8 cellular contexts compared by ENCODE assay signal in genomic region chr15:82680200-82681102, GRCh38. TPM values are rescaled to one million over a fixed set of nuclear protein-coding genes. Genes with fewer than 3 reads are reported as not detected.
A peak's percentile ranks its signal among the peaks of the same experiment; 100 is the strongest.
DNase-seq lines count a peak whose midpoint lies in the region; ATAC-seq and TF ChIP-seq lines count a peak whose summit lies in the region.

No MANE protein-coding gene starts in this region.

- H3K4me2 ChIP-seq in osteoblast (ENCODE audit: insufficient read depth, low read length): no peak overlapping the region

- H3K9ac ChIP-seq in HUES64 (ENCODE audit: low read depth, low read length): peak overlapping the region; percentile 84

- H3K4me1 ChIP-seq in HUES64 (ENCODE audit: insufficient read depth, low read length): no peaks in the 10 kb centered on the region; the same call in 1 of the 2 replicates
- H3K4me1 ChIP-seq in osteoblast (ENCODE audit: insufficient read depth, low read length): no peaks in the 10 kb centered on the region

- H3K27ac Mint-ChIP-seq in activated CD4-positive, alpha-beta T cell treated with anti-CD3 and anti-CD28 coated beads for 36 hours: peak overlapping the region; percentile 85
- H3K27ac Mint-ChIP-seq in type B pancreatic cell: peak overlapping the region; percentile 88

- peak; percentile 82 for ATAC-seq in GM19395 (IDR thresholded peaks at IDR 0.05; ENCODE audit: unreplicated experiment)
- ATAC-seq in activated CD4-positive, alpha-beta T cell treated with anti-CD3 and anti-CD28 coated beads for 36 hours: peak; percentile 96
- no peak for ATAC-seq in HG02840 (IDR thresholded peaks at IDR 0.05; ENCODE audit: low FRiP score, unreplicated experiment)

- H3K36me3 ChIP-seq in HUES64 (ENCODE audit: insufficient read depth, low read length): no peaks in the 10 kb centered on the region
- H3K36me3 ChIP-seq in osteoblast (ENCODE audit: insufficient read depth, low read length): no peaks in the 10 kb centered on the region

- TF ChIP-seq CTCF in osteoblast (IDR thresholded peaks at IDR 0.05; ENCODE audit: extremely low read depth, low read depth, low read length): no peak
- peak; percentile 35 for TF ChIP-seq CTCF in type B pancreatic cell (conservative IDR thresholded peaks at IDR 0.05)

- no peaks in the 10 kb centered on the region for H3K36me3 Mint-ChIP-seq in activated CD4-positive, alpha-beta T cell treated with anti-CD3 and anti-CD28 coated beads for 36 hours (ENCODE audit: low read depth)
- no peaks in the 10 kb centered on the region for H3K36me3 Mint-ChIP-seq in type B pancreatic cell

- no peak overlapping the region for H2AFZ ChIP-seq in osteoblast (ENCODE audit: low read length)

- DNase-seq in ACHN (peak; percentile 32), osteoblast (ENCODE audit: insufficient read length, low spot score, missing footprints) (peak; percentile 64), type B pancreatic cell (ENCODE audit: extremely low spot score, unreplicated experiment) (peak; percentile 80)
- DNase-seq in activated CD4-positive, alpha-beta T cell treated with anti-CD3 and anti-CD28 coated beads for 36 hours: peak; percentile 90
- DNase-seq in effector CD4-positive, alpha-beta T cell: peak; percentile 69

- H3K9me3 ChIP-seq in HUES64 (ENCODE audit: insufficient read depth, low read depth, low read length): no peaks in the 10 kb centered on the region
- no peaks in the 10 kb centered on the region for H3K9me3 ChIP-seq in osteoblast (ENCODE audit: low read depth, low read length)

- CTCF ChIA-PET in activated CD4-positive, alpha-beta T cell treated with anti-CD3 and anti-CD28 coated beads for 36 hours (lab: Charles Lee): interaction anchor here (1.2 kb wide), 1 partner anchor 69 kb away, joined by 3 read pairs; no protein-coding TSS in a partner anchor

- H3K9me3 Mint-ChIP-seq in activated CD4-positive, alpha-beta T cell treated with anti-CD3 and anti-CD28 coated beads for 36 hours (ENCODE audit: low read depth): no peaks in the 10 kb centered on the region
- no peaks in the 10 kb centered on the region for H3K9me3 Mint-ChIP-seq in type B pancreatic cell

- POLR2A ChIA-PET in activated CD4-positive, alpha-beta T cell treated with anti-CD3 and anti-CD28 coated beads for 36 hours (lab: Charles Lee): no interaction called here

- peaks cover 10% of the 10 kb centered on the region for H3K4me1 Mint-ChIP-seq in activated CD4-positive, alpha-beta T cell treated with anti-CD3 and anti-CD28 coated beads for 36 hours
- no peaks in the 10 kb centered on the region for H3K4me1 Mint-ChIP-seq in type B pancreatic cell (ENCODE audit: unreplicated experiment)

- WGBS in HUES64: 2% methylated on average over 75 of the region's 76 CpGs

- H3K4me3 Mint-ChIP-seq in activated CD4-positive, alpha-beta T cell treated with anti-CD3 and anti-CD28 coated beads for 36 hours: peak overlapping the region; percentile 80
- peak overlapping the region; percentile 93 for H3K4me3 Mint-ChIP-seq in type B pancreatic cell

- no peaks in the 10 kb centered on the region for H4K20me1 ChIP-seq in osteoblast (ENCODE audit: insufficient read depth, low read length)

- in situ Hi-C loops in ACHN (cut with HindIII; ENCODE audit: low pct_ligation_motif_present, low pct_unique_long_range_greater_than_20kb, low sequenced_read_pairs): no loop called here

- peak overlapping the region; percentile 80; the same call in 1 of the 2 replicates for H3K27ac ChIP-seq in HUES64 (ENCODE audit: low read depth, low read length)
- no peak overlapping the region for H3K27ac ChIP-seq in osteoblast (ENCODE audit: low read depth, low read length)

- intact Hi-C loops in activated CD4-positive, alpha-beta T cell treated with anti-CD3 and anti-CD28 coated beads for 36 hours (cut with DNase I, micrococcal nuclease): loop anchor here (1.0 to 5.0 kb wide), 8 partner anchors 28 to 387 kb away; partner anchors contain the start of genes AP3B2 (in 2 of the 2), BTBD1 (in 1 of the 2), C15orf40 (in 1 of the 2) and CPEB1 (in 1 of the 2)

- peaks cover 32% of the 10 kb centered on the region for H3K27me3 ChIP-seq in HUES64 (ENCODE audit: insufficient read depth, low read length)
- H3K27me3 ChIP-seq in osteoblast (ENCODE audit: insufficient read depth, low read length): peaks cover 18% of the 10 kb centered on the region

- H3K4me3 ChIP-seq in HUES64 (ENCODE audit: low read length): peak overlapping the region; percentile 74
- no peak overlapping the region for H3K4me3 ChIP-seq in osteoblast (ENCODE audit: insufficient read depth, low read length)

- H3K79me2 ChIP-seq in osteoblast (ENCODE audit: insufficient read depth, low read length): no peaks in the 10 kb centered on the region

- peaks cover 7% of the 10 kb centered on the region for H3K27me3 Mint-ChIP-seq in activated CD4-positive, alpha-beta T cell treated with anti-CD3 and anti-CD28 coated beads for 36 hours
- H3K27me3 Mint-ChIP-seq in type B pancreatic cell: peaks cover 78% of the 10 kb centered on the region

RNA-seq across cellular contexts. Expression of gene AP3B2, which starts 29.2 kb away (rescaled TPM):
- polyA plus RNA-seq in HUES64 (2013, experiment 1 of 2): 12.4 TPM
- 13.3 TPM for polyA plus RNA-seq in HUES64 (2013, experiment 2 of 2)
- total RNA-seq in activated CD4-positive, alpha-beta T cell treated with anti-CD3 and anti-CD28 coated beads for 36 hours: under 1 TPM; 0.39 to 0.59 TPM
- total RNA-seq in osteoblast (under 0.01 and 0.36 TPM in 2 replicates), type B pancreatic cell (ENCODE audit: low replicate concordance) (7.3 and 8.0 TPM in 2 replicates)

RNA-seq across cellular contexts. Expression of gene CPEB1, which starts 33.3 kb away (rescaled TPM):
- 1.8 TPM for polyA plus RNA-seq in HUES64 (2013, experiment 1 of 2)
- polyA plus RNA-seq in HUES64 (2013, experiment 2 of 2): 3.1 TPM
- under 1 TPM; 0.16 to 0.18 TPM for total RNA-seq in activated CD4-positive, alpha-beta T cell treated with anti-CD3 and anti-CD28 coated beads for 36 hours
- total RNA-seq in osteoblast: 29.2 and 36.6 TPM in 2 replicates
- total RNA-seq in type B pancreatic cell (ENCODE audit: low replicate concordance): 1.6 and 1.8 TPM in 2 replicates

Comparison
In these comparisons a context has a peak if more than half of its experiments do, and no peak if none do; other contexts are left out.
1. DNase-seq: peak in every context shown above with its lines; median percentile 90 in activated CD4-positive, alpha-beta T cell treated with anti-CD3 and anti-CD28 coated beads for 36 hours; 80 in type B pancreatic cell; 69 in effector CD4-positive, alpha-beta T cell; 64 in osteoblast; 32 in ACHN.
2. RNA of gene CPEB1, which starts 33.3 kb away (total RNA-seq): 29.2 to 36.6 TPM in osteoblast; 1.6 to 1.8 TPM in type B pancreatic cell and 0.16 to 0.18 TPM in activated CD4-positive, alpha-beta T cell treated with anti-CD3 and anti-CD28 coated beads for 36 hours; every median in the first group is over 10 times any median in the second.